1 cellular context compared by ENCODE assay signal in genomic region chr9:78234810-78235209, GRCh38.
TF ChIP-seq lines count a peak whose summit lies in the region.

No MANE protein-coding gene starts in this region.

TF ChIP-seq in SK-N-SH, 30 proteins besides CTCF, POLR2A, EP300 and RAD21 (continued from another document):
- TF ChIP-seq CHD2 (IDR thresholded peaks at IDR 0.05; ENCODE audit: low read length, partially characterized antibody) = no peak
